ENCODE assay signal across 11 cellular contexts in the genomic region with DNA sequence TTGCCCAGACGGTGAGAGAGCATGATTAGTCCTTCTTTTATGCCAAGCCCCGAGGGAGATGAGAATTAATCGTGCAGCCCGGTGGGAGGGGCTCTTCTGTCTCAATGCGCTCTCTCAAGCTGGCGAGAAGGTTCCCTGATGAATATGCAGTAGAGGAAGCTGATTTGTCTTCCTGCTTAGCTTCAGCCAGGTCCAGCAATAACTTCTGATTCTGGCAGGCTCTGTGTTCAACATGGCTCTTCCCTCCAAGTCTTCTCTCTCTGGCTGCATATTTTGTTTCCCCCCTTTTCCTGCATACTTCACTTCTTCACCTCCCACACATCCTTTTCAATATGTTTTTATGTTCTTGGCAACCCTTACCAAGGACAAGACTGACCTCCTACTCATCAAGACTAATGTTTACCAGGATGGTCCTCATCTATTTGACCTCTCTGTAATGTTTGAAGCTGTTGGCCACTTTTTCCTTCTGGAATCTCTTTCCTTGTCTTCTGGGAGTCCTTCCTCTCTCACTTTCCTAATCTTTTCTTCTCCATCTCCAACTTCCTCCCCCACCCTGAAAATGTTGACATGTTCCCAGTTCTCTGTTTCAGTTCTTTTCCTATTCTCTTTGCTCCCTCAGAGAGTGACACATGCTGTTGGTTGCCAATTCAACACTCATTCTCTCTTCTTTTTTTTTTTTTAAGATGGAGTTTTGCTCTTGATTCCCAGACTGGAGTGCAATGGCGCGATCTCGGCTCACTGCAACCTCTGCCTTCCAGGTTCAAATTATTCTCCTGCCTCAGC. TPM values are rescaled to one million over a fixed set of nuclear protein-coding genes. Genes with fewer than 3 reads are reported as not detected.
DNase-seq lines count a peak whose midpoint lies in the region; ATAC-seq and TF ChIP-seq lines count a peak whose summit lies in the region.
"Had no signal": no experiment of that assay in that cellular context is flagged by ENCODE, and none has a peak within 500 bp of the region (broad histone marks: within the 10 kb centered on the region; RNA-seq: fewer than 3 reads in every experiment).

No MANE protein-coding gene starts in this region.

- no peaks in the 10 kb centered on the region for H3K4me1 ChIP-seq in gastrocnemius medialis

- no peaks in the 10 kb centered on the region for H3K36me3 ChIP-seq in gastrocnemius medialis

- in situ Hi-C loops in gastrocnemius medialis (cut with MboI; ENCODE audit: low sequenced_read_pairs in 4 of 4): no loop called here

- intact Hi-C loops in gastrocnemius medialis (cut with DNase I; ENCODE audit: low total_unique reads): no loop called here

- H3K9me3 ChIP-seq in gastrocnemius medialis: no peaks in the 10 kb centered on the region

- H3K27ac ChIP-seq in gastrocnemius medialis: peak overlapping the region in 1 of 4 donors; percentile 34
- H3K27ac ChIP-seq: KMS-11 had no signal

- ATAC-seq in gastrocnemius medialis: peak; percentile 69 to 70
- ATAC-seq: stimulated activated effector memory CD8-positive, alpha-beta T cell treated with anti-CD3 and anti-CD28 coated beads, Interleukin-12 subunit alpha, Interleukin-12 subunit beta, amount 100 ng/mL, for 72 hours had no signal

- H3K4me3 Mint-ChIP-seq in glutamatergic neuron (ENCODE audit: unreplicated experiment): peak overlapping the region; percentile 16
- H3K4me3 Mint-ChIP-seq in T-helper 2 cell treated with Interferon-gamma antibody and Interleukin-4, amounts not matched to agents 5 μg/mL and 100 μg/mL, for 36 hours: no peak overlapping the region
- H3K4me3 Mint-ChIP-seq: stimulated activated effector memory CD8-positive, alpha-beta T cell treated with anti-CD3 and anti-CD28 coated beads, Interleukin-12 subunit alpha, Interleukin-12 subunit beta, amount 100 ng/mL, for 72 hours had no signal

- H3K9me3 Mint-ChIP-seq in glutamatergic neuron (ENCODE audit: unreplicated experiment): peaks cover 2% of the 10 kb centered on the region
- no peaks in the 10 kb centered on the region for H3K9me3 Mint-ChIP-seq in T-helper 2 cell treated with Interferon-gamma antibody and Interleukin-4, amounts not matched to agents 5 μg/mL and 100 μg/mL, for 36 hours
- H3K9me3 Mint-ChIP-seq: stimulated activated effector memory CD8-positive, alpha-beta T cell treated with anti-CD3 and anti-CD28 coated beads, Interleukin-12 subunit alpha, Interleukin-12 subunit beta, amount 100 ng/mL, for 72 hours had no signal

- no peak overlapping the region for H3K27ac Mint-ChIP-seq in glutamatergic neuron (ENCODE audit: unreplicated experiment)
- no peak overlapping the region for H3K27ac Mint-ChIP-seq in T-helper 2 cell treated with Interferon-gamma antibody and Interleukin-4, amounts not matched to agents 5 μg/mL and 100 μg/mL, for 36 hours
- H3K27ac Mint-ChIP-seq: stimulated activated effector memory CD8-positive, alpha-beta T cell treated with anti-CD3 and anti-CD28 coated beads, Interleukin-12 subunit alpha, Interleukin-12 subunit beta, amount 100 ng/mL, for 72 hours had no signal

- TF ChIP-seq CTCF in glutamatergic neuron (IDR thresholded peaks at IDR 0.05; ENCODE audit: partially characterized antibody, unreplicated experiment): no peak
- no peak for TF ChIP-seq CTCF in gastrocnemius medialis (IDR thresholded peaks at IDR 0.05 in 4 of 5, conservative IDR thresholded peaks at IDR 0.05 in 1 of 5)

- DNase-seq in M059J (ENCODE audit: low read depth): peak; percentile 31
- DNase-seq in NCI-H748 treated with DMSO at 0.1 percent for 48 hours (lab: John Stamatoyannopoulos, UW): peak; percentile 7
- no peak for DNase-seq in glutamatergic neuron
- no peak for DNase-seq in gastrocnemius medialis
- DNase-seq in T-helper 2 cell treated with Interferon-gamma antibody and Interleukin-4, amounts not matched to agents 5 μg/mL and 100 μg/mL, for 36 hours (ENCODE audit: low spot score): no peak
- no peak for DNase-seq in activated CD4-positive, alpha-beta T cell treated with anti-CD3 and anti-CD28 coated beads for 4 hours
- DNase-seq in NOMO-1 (lab: John Stamatoyannopoulos, UW; ENCODE audit: unreplicated experiment in 2 of 2): no peak
- DNase-seq: DMS79; stimulated activated CD4-positive, alpha-beta T cell treated with anti-CD3 and anti-CD28 coated beads, Interleukin-12 subunit alpha, Interleukin-12 subunit beta, amount 100 ng/mL, for 4 hours had no signal

- peaks cover 14% of the 10 kb centered on the region for H3K4me1 Mint-ChIP-seq in glutamatergic neuron (ENCODE audit: low read depth, unreplicated experiment)
- no peaks in the 10 kb centered on the region for H3K4me1 Mint-ChIP-seq in T-helper 2 cell treated with Interferon-gamma antibody and Interleukin-4, amounts not matched to agents 5 μg/mL and 100 μg/mL, for 36 hours (ENCODE audit: low read depth)
- H3K4me1 Mint-ChIP-seq: stimulated activated effector memory CD8-positive, alpha-beta T cell treated with anti-CD3 and anti-CD28 coated beads, Interleukin-12 subunit alpha, Interleukin-12 subunit beta, amount 100 ng/mL, for 72 hours had no signal

- peaks cover 3% of the 10 kb centered on the region for H3K27me3 Mint-ChIP-seq in glutamatergic neuron (ENCODE audit: unreplicated experiment)
- H3K27me3 Mint-ChIP-seq in T-helper 2 cell treated with Interferon-gamma antibody and Interleukin-4, amounts not matched to agents 5 μg/mL and 100 μg/mL, for 36 hours (ENCODE audit: low read depth): peaks cover 22% of the 10 kb centered on the region

- no peak overlapping the region for H3K4me3 ChIP-seq in gastrocnemius medialis

- peaks cover 0 to 5% (median 5%) of the 10 kb centered on the region in 3 donors for H3K27me3 ChIP-seq in gastrocnemius medialis

- no peaks in the 10 kb centered on the region for H3K36me3 Mint-ChIP-seq in glutamatergic neuron (ENCODE audit: unreplicated experiment)
- H3K36me3 Mint-ChIP-seq in T-helper 2 cell treated with Interferon-gamma antibody and Interleukin-4, amounts not matched to agents 5 μg/mL and 100 μg/mL, for 36 hours (ENCODE audit: low read depth): no peaks in the 10 kb centered on the region
- H3K36me3 Mint-ChIP-seq: stimulated activated effector memory CD8-positive, alpha-beta T cell treated with anti-CD3 and anti-CD28 coated beads, Interleukin-12 subunit alpha, Interleukin-12 subunit beta, amount 100 ng/mL, for 72 hours had no signal

- TF ChIP-seq POLR2A in gastrocnemius medialis (IDR thresholded peaks at IDR 0.05): no peak

RNA-seq across cellular contexts. Expression of a gene that starts 33.1 kb away (rescaled TPM):
- total RNA-seq in M059J (2014; rRNA removed; shearing (Covaris generic)): 15.1 and 18.4 TPM in 2 replicates
- total RNA-seq in glutamatergic neuron (ENCODE audit: unreplicated experiment): 100 TPM
- 1 to 10 TPM in 3 of 4 donors, under 1 TPM in 1; 0.17 to 2.0 (median 1.3) TPM for total RNA-seq in gastrocnemius medialis

RNA-seq across cellular contexts. Expression of a gene that starts 51.8 kb away (rescaled TPM):
- total RNA-seq in M059J (2014; rRNA removed; shearing (Covaris generic)): 53.7 and 62.9 TPM in 2 replicates
- 71.9 TPM for total RNA-seq in glutamatergic neuron (ENCODE audit: unreplicated experiment)
- 10 to 100 TPM; 24.0 to 30.3 (median 27.2) TPM for total RNA-seq in gastrocnemius medialis

Comparison
In these comparisons a context has a peak if more than half of its experiments do, and no peak if none do; other contexts are left out.
1. DNase-seq: peak in M059J (single experiment) and NCI-H748 treated with DMSO at 0.1 percent for 48 hours (single experiment); none in glutamatergic neuron (single experiment), gastrocnemius medialis (0 of 2), T-helper 2 cell treated with Interferon-gamma antibody and Interleukin-4, amounts not matched to agents 5 μg/mL and 100 μg/mL, for 36 hours (single experiment), activated CD4-positive, alpha-beta T cell treated with anti-CD3 and anti-CD28 coated beads for 4 hours (0 of 2) and NOMO-1 (0 of 2).